Comparison of ENCODE assay signal across 8 cellular contexts in the genomic region with DNA sequence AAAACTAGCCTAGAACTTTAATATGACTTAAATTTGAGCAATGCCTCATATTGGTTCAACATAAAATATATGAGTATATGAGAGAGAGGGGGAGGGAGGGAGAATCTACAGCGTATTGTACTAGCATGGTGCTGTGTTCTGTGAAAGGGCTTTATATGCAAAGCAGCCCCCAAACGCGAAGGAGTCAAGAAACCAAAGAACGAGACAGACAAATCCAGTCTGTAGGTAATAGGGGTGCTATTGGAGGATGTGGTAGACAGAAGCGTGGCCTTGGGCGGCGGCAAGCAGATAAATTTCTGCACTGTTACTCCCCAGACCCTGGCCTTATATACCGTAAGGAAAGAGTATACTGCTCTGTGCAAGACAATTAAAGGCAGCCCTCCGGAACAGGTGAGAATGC.
DNase-seq lines count a peak whose midpoint lies in the region; ATAC-seq and TF ChIP-seq lines count a peak whose summit lies in the region.

No MANE protein-coding gene starts in this region.

- no peak for DNase-seq in WERI-Rb-1
- no peak for DNase-seq in UCSD-AML1 (lab: John Stamatoyannopoulos, UW; ENCODE audit: unreplicated experiment)
- DNase-seq in NCI-H774 (lab: John Stamatoyannopoulos, UW) = no peak
- no peak for DNase-seq in NCI-H1105 (lab: John Stamatoyannopoulos, UW)

- H3K4me1 ChIP-seq in iPS-15b (ENCODE audit: control insufficient read depth, insufficient read depth, low read length) = no peaks in the 10 kb centered on the region
- H3K4me1 ChIP-seq in subcutaneous abdominal adipose tissue (ENCODE audit: control insufficient read depth in 5 of 5, insufficient read depth in 5 of 5, low read length in 5 of 5) = peaks cover 2 to 41% (median 32%) of the 10 kb centered on the region in 5 donors

- H3K27me3 ChIP-seq in WERI-Rb-1 (ENCODE audit: insufficient read depth, low read depth, severe bottlenecking) (no peaks in the 10 kb centered on the region), iPS-15b (ENCODE audit: control insufficient read depth, insufficient read depth, low read length) (peaks cover 3% of the 10 kb centered on the region), subcutaneous abdominal adipose tissue (ENCODE audit: control insufficient read depth in 5 of 5, insufficient read depth in 4 of 5, low read length in 5 of 5) (no peaks in the 10 kb centered on the region)

- H3K9ac ChIP-seq in iPS-15b (ENCODE audit: low read depth, low read length) (no peak overlapping the region), subcutaneous abdominal adipose tissue (ENCODE audit: low read length in 5 of 5) (peak overlapping the region; percentile 12 to 100 (median 85))

- no peak for TF ChIP-seq CTCF in WERI-Rb-1 (IDR thresholded peaks at IDR 0.05; ENCODE audit: low read depth, low read length)

- H3K4me3 ChIP-seq in WERI-Rb-1 (ENCODE audit: low read depth, low read length) = peak overlapping the region; percentile 84
- peak overlapping the region; percentile 58 for H3K4me3 ChIP-seq in iPS-15b (ENCODE audit: low read depth, low read length)
- peak overlapping the region; percentile 80 to 98 (median 90) for H3K4me3 ChIP-seq in subcutaneous abdominal adipose tissue (ENCODE audit: low read depth in 1 of 5, low read length in 5 of 5)

- H3K36me3 ChIP-seq in WERI-Rb-1 (peaks cover 12% of the 10 kb centered on the region), iPS-15b (ENCODE audit: control insufficient read depth, insufficient read depth, low read length) (no peaks in the 10 kb centered on the region), subcutaneous abdominal adipose tissue (ENCODE audit: control insufficient read depth in 5 of 5, insufficient read depth in 5 of 5, low read length in 5 of 5) (peaks cover 0 to 2% (median 0%) of the 10 kb centered on the region in 5 donors)

- ATAC-seq in GM18861 (IDR thresholded peaks at IDR 0.05; ENCODE audit: unreplicated experiment) (peak; percentile 22), HG02798 (IDR thresholded peaks at IDR 0.05; ENCODE audit: poor library complexity, unreplicated experiment) (peak; percentile 22)

- H3K27ac ChIP-seq in WERI-Rb-1 (peak overlapping the region; percentile 68), subcutaneous abdominal adipose tissue (ENCODE audit: low read depth, low read length) (peak overlapping the region; percentile 99)

- H3K9me3 ChIP-seq in WERI-Rb-1 (ENCODE audit: severe bottlenecking) (no peaks in the 10 kb centered on the region), iPS-15b (ENCODE audit: control insufficient read depth, insufficient read depth, low read length) (no peaks in the 10 kb centered on the region), subcutaneous abdominal adipose tissue (ENCODE audit: control insufficient read depth in 5 of 5, low read length in 5 of 5) (no peaks in the 10 kb centered on the region)
